ENCODE assay signal across 8 cellular contexts in the genomic region with DNA sequence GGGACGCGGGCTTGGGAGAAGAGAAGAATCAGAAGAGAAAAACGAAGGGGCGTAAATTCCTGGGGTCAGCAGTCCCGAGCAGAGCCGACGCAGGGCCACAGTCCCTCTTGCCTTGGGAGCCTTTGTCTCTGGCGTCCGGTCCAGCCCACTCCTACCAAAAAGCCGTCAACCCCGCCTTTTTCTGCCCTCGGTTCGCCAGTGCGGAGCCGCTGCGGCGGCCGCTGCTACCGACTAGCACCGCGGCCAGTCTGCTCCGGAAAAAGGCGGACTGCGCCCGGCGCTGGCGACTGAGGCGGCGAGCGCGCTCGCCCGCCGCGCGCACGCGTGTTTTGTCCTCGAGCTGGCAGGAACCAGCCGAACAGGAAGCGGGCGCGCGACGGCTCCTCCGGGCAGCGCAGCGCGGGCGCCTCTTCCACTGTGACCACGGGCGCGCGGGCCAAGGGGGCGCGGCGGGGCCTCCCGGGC. TPM values are rescaled to one million over a fixed set of nuclear protein-coding genes. Genes with fewer than 3 reads are reported as not detected.
DNase-seq lines count a peak whose midpoint lies in the region; ATAC-seq and TF ChIP-seq lines count a peak whose summit lies in the region.

No MANE protein-coding gene starts in this region.

- H3K36me3 Mint-ChIP-seq in stimulated activated naive B cell treated with anti-CD40 and anti-IgM and Interleukin-4, amounts not matched to agents 10 μg/mL and 1 μg/mL and 100 μg/mL, for 72 hours, result peaks cover 39 to 60% of the 10 kb centered on the region in 2 donors

- TF ChIP-seq RAD21 in Ishikawa (IDR thresholded peaks at IDR 0.05; ENCODE audit: low read depth), result no peak

- H3K4me3 ChIP-seq in BE2C (ENCODE audit: low read depth, low read length) (peak overlapping the region; percentile 99), adrenal gland (peak overlapping the region; percentile 53 to 95 (median 88))

- peak overlapping the region; percentile 35 to 98 (median 97) for H3K27ac ChIP-seq in adrenal gland

- no peak for TF ChIP-seq POLR2A in adrenal gland (IDR thresholded peaks at IDR 0.05)

- TF ChIP-seq CTCF in BE2C (IDR thresholded peaks at IDR 0.05; ENCODE audit: low read depth, low read length) (no peak), adrenal gland (IDR thresholded peaks at IDR 0.05) (no peak)

- 0% methylated on average over 55 to 58 of the region's 58 CpGs; no CpG with 5 or more reads in 2 of the 4 donors for WGBS in adrenal gland, 4 donors

- H3K36me3 ChIP-seq in BE2C (peaks cover 60% of the 10 kb centered on the region), adrenal gland (replicated peaks in 1 of 2) (peaks cover 0 to 24% of the 10 kb centered on the region in 2 donors)

- H3K9me3 ChIP-seq in BE2C, result no peaks in the 10 kb centered on the region
- no peaks in the 10 kb centered on the region for H3K9me3 ChIP-seq in adrenal gland (replicated peaks in 1 of 3)

- H3K27me3 Mint-ChIP-seq in stimulated activated naive B cell treated with anti-CD40 and anti-IgM and Interleukin-4, amounts not matched to agents 10 μg/mL and 1 μg/mL and 100 μg/mL, for 72 hours, result peaks cover 0 to 4% of the 10 kb centered on the region in 2 donors

- intact Hi-C loops in adrenal gland (cut with DNase I), result loop anchor here in 1 of 2 donors (5.0 kb wide), 1 partner anchor 57 kb away; the partner anchor contains the start of gene HNRNPD

- H3K27me3 ChIP-seq in BE2C (no peaks in the 10 kb centered on the region), adrenal gland (no peaks in the 10 kb centered on the region)

- peaks cover 26 to 55% of the 10 kb centered on the region in 2 donors for H3K4me1 Mint-ChIP-seq in stimulated activated naive B cell treated with anti-CD40 and anti-IgM and Interleukin-4, amounts not matched to agents 10 μg/mL and 1 μg/mL and 100 μg/mL, for 72 hours

- ATAC-seq in GM19351 (IDR thresholded peaks at IDR 0.05; ENCODE audit: unreplicated experiment) (peak; percentile 14), HG02623 (IDR thresholded peaks at IDR 0.05; ENCODE audit: unreplicated experiment) (no peak)
- peak in 1 of 2 donors; percentile 10 for ATAC-seq in stimulated activated naive B cell treated with anti-CD40 and anti-IgM and Interleukin-4, amounts not matched to agents 10 μg/mL and 1 μg/mL and 100 μg/mL, for 72 hours (replicated peaks)

- peak overlapping the region; percentile 97 to 100 for H3K4me3 Mint-ChIP-seq in stimulated activated naive B cell treated with anti-CD40 and anti-IgM and Interleukin-4, amounts not matched to agents 10 μg/mL and 1 μg/mL and 100 μg/mL, for 72 hours

- no peaks in the 10 kb centered on the region for H3K9me3 Mint-ChIP-seq in stimulated activated naive B cell treated with anti-CD40 and anti-IgM and Interleukin-4, amounts not matched to agents 10 μg/mL and 1 μg/mL and 100 μg/mL, for 72 hours

- H3K27ac Mint-ChIP-seq in stimulated activated naive B cell treated with anti-CD40 and anti-IgM and Interleukin-4, amounts not matched to agents 10 μg/mL and 1 μg/mL and 100 μg/mL, for 72 hours, result peak overlapping the region; percentile 100

- TF ChIP-seq EP300 in Ishikawa (IDR thresholded peaks at IDR 0.05; ENCODE audit: borderline replicate concordance), result no peak

- no peak for DNase-seq in BE2C
- DNase-seq in adrenal gland, result peak in 1 of 7 donors; percentile 66
- DNase-seq in inferior parietal cortex (ENCODE audit: extremely low spot score), result peak; percentile 53
- no peak for DNase-seq in stimulated activated naive B cell treated with anti-CD40 and anti-IgM and Interleukin-4, amounts not matched to agents 10 μg/mL and 1 μg/mL and 100 μg/mL, for 72 hours
- no peak for DNase-seq in LoVo (ENCODE audit: low spot score)

- H3K4me1 ChIP-seq in BE2C (no peaks in the 10 kb centered on the region; the same call in 1 of the 2 replicates), adrenal gland (replicated peaks in 1 of 2) (peaks cover 20 to 34% of the 10 kb centered on the region in 2 donors)

TF ChIP-seq in Ishikawa, 13 proteins besides CTCF, POLR2A, EP300 and RAD21:
- TF ChIP-seq EGR1 (IDR thresholded peaks at IDR 0.05), result no peak
- TF ChIP-seq TCF12 (IDR thresholded peaks at IDR 0.05; ENCODE audit: low read depth), result peak; percentile 7; the same call in 1 of the 2 replicates

RNA-seq across cellular contexts. Expression of gene HNRNPDL, which starts 0.5 kb away (rescaled TPM):
- 221 TPM for polyA plus RNA-seq in BE2C (2012; ENCODE audit: insufficient read depth, insufficient read length, low read depth)
- 100 to 1,000 TPM in 6 of 8 donors, 10 to 100 TPM in 2; 76.2 to 202 (median 154) TPM for total RNA-seq in adrenal gland
- 100 to 1,000 TPM; 203 to 285 (median 205) TPM for polyA plus RNA-seq in adrenal gland

RNA-seq across cellular contexts. Expression of gene ENOPH1, which starts 0.6 kb away (rescaled TPM):
- 56.3 TPM for polyA plus RNA-seq in BE2C (2012; ENCODE audit: insufficient read depth, insufficient read length, low read depth)
- total RNA-seq in adrenal gland, result 10 to 100 TPM; 22.7 to 40.9 (median 29.2) TPM
- polyA plus RNA-seq in adrenal gland, result 10 to 100 TPM; 44.4 to 65.7 (median 44.6) TPM

RNA-seq across cellular contexts. Expression of gene HNRNPD, which starts 56.0 kb away (rescaled TPM):
- 295 TPM for polyA plus RNA-seq in BE2C (2012; ENCODE audit: insufficient read depth, insufficient read length, low read depth)
- total RNA-seq in adrenal gland, result 100 to 1,000 TPM in 4 of 8 donors, 10 to 100 TPM in 4; 32.2 to 158 (median 79.2) TPM
- 100 to 1,000 TPM; 117 to 430 (median 138) TPM for polyA plus RNA-seq in adrenal gland
